In genomic region chr1:229064320-229064908, GRCh38 we compare ENCODE assay signal across 1 cellular context.
TF ChIP-seq lines count a peak whose summit lies in the region.

No MANE protein-coding gene starts in this region.

TF ChIP-seq in HepG2, 621 proteins besides CTCF, POLR2A, EP300 and RAD21 (continued from another document and continues in another):
- TF ChIP-seq ZNF142 (CRISPR knock-in tag; IDR thresholded peaks at IDR 0.05), result no peak
- TF ChIP-seq YEATS4 (CRISPR knock-in tag; IDR thresholded peaks at IDR 0.05; ENCODE audit: borderline replicate concordance), result no peak
- no peak for TF ChIP-seq ZNF574 (CRISPR knock-in tag; IDR thresholded peaks at IDR 0.05)
- TF ChIP-seq ZNF777 (CRISPR knock-in tag; IDR thresholded peaks at IDR 0.05), result no peak
- peak; percentile 98 for TF ChIP-seq NR2F6 (IDR thresholded peaks at IDR 0.05)
- peak; percentile 98 for TF ChIP-seq NR2F6 (CRISPR knock-in tag; IDR thresholded peaks at IDR 0.05)
- no peak for TF ChIP-seq MZF1 (CRISPR knock-in tag; IDR thresholded peaks at IDR 0.05; ENCODE audit: borderline replicate concordance)
- TF ChIP-seq ZSCAN25 (CRISPR knock-in tag; IDR thresholded peaks at IDR 0.05), result no peak
- no peak for TF ChIP-seq ZSCAN20 (CRISPR knock-in tag; IDR thresholded peaks at IDR 0.05; ENCODE audit: borderline replicate concordance)
- peak; percentile 78 for TF ChIP-seq SALL1 (CRISPR knock-in tag; IDR thresholded peaks at IDR 0.05)
- TF ChIP-seq TEAD3 (CRISPR knock-in tag; optimal IDR thresholded peaks at IDR 0.05; ENCODE audit: borderline replicate concordance), result peak; percentile 92
- TF ChIP-seq ZNF121 (CRISPR knock-in tag; IDR thresholded peaks at IDR 0.05), result no peak
- no peak for TF ChIP-seq SMARCE1 (IDR thresholded peaks at IDR 0.05; ENCODE audit: borderline replicate concordance)
- no peak for TF ChIP-seq MAF1 (CRISPR knock-in tag; IDR thresholded peaks at IDR 0.05; ENCODE audit: borderline replicate concordance)
- peak; percentile 81 for TF ChIP-seq ARID3A (IDR thresholded peaks at IDR 0.05; ENCODE audit: low read depth, low read length)
- TF ChIP-seq KAT2B (IDR thresholded peaks at IDR 0.05; ENCODE audit: borderline replicate concordance, low read depth, low read length), result no peak
- TF ChIP-seq ZBTB3 (CRISPR knock-in tag; IDR thresholded peaks at IDR 0.05; ENCODE audit: borderline replicate concordance, low read depth), result no peak
- no peak for TF ChIP-seq ZNF430 (CRISPR knock-in tag; IDR thresholded peaks at IDR 0.05)
- no peak; a peak in 1 of 4 replicates for TF ChIP-seq ATF4 (CRISPR knock-in tag; IDR thresholded peaks at IDR 0.05)
- TF ChIP-seq ELF1 (CRISPR knock-in tag; IDR thresholded peaks at IDR 0.05), result peak; percentile 8; the same call in 1 of the 2 replicates
- peak; percentile 86 for TF ChIP-seq RXRB (CRISPR knock-in tag; IDR thresholded peaks at IDR 0.05; ENCODE audit: borderline replicate concordance)
- TF ChIP-seq ZNF292 (CRISPR knock-in tag; IDR thresholded peaks at IDR 0.05; ENCODE audit: borderline replicate concordance, low read depth), result 0 out of 2 replicates have a peak, but pooled peaks have one; percentile 62
- TF ChIP-seq SP4 (CRISPR knock-in tag; IDR thresholded peaks at IDR 0.05), result no peak; the same call in 1 of the 2 replicates
- TF ChIP-seq CREB3 (CRISPR knock-in tag; IDR thresholded peaks at IDR 0.05), result no peak
- 0 out of 2 replicates have a peak, but pooled peaks have one; percentile 12 for TF ChIP-seq NCOA1 (CRISPR knock-in tag; IDR thresholded peaks at IDR 0.05)
- no peak for TF ChIP-seq ZSCAN31 (CRISPR knock-in tag; IDR thresholded peaks at IDR 0.05; ENCODE audit: low read depth)
- no peak for TF ChIP-seq ZFP62 (CRISPR knock-in tag; IDR thresholded peaks at IDR 0.05)
- no peak for TF ChIP-seq ZFP41 (CRISPR knock-in tag; IDR thresholded peaks at IDR 0.05; ENCODE audit: borderline replicate concordance)
- TF ChIP-seq ZNF256 (CRISPR knock-in tag; conservative IDR thresholded peaks at IDR 0.05), result no peak
- TF ChIP-seq ZNF784 (CRISPR knock-in tag; IDR thresholded peaks at IDR 0.05; ENCODE audit: borderline replicate concordance), result no peak
- no peak for TF ChIP-seq ZBTB8A (CRISPR knock-in tag; IDR thresholded peaks at IDR 0.05; ENCODE audit: borderline replicate concordance, low read depth)
- TF ChIP-seq RCOR2 (CRISPR knock-in tag; IDR thresholded peaks at IDR 0.05), result peak; percentile 95
- no peak for TF ChIP-seq ZNF670 (CRISPR knock-in tag; IDR thresholded peaks at IDR 0.05; ENCODE audit: borderline replicate concordance)
- no peak for TF ChIP-seq CBFB (CRISPR knock-in tag; IDR thresholded peaks at IDR 0.05)
- no peak for TF ChIP-seq ATF7 (IDR thresholded peaks at IDR 0.05)
- no peak for TF ChIP-seq ATF7 (CRISPR knock-in tag; IDR thresholded peaks at IDR 0.05)
- TF ChIP-seq KAT8 (CRISPR knock-in tag; IDR thresholded peaks at IDR 0.05), result peak; percentile 53; the same call in 1 of the 2 replicates
- TF ChIP-seq ASH2L (IDR thresholded peaks at IDR 0.05; ENCODE audit: insufficient read length, low read depth, low read length), result peak; percentile 38
- TF ChIP-seq TAF1 (CRISPR knock-in tag; IDR thresholded peaks at IDR 0.05), result no peak
- no peak for TF ChIP-seq ZNF775 (CRISPR knock-in tag; IDR thresholded peaks at IDR 0.05; ENCODE audit: borderline replicate concordance)
- no peak for TF ChIP-seq ZNF276 (CRISPR knock-in tag; IDR thresholded peaks at IDR 0.05; ENCODE audit: low read depth)
- no peak for TF ChIP-seq MYPOP (CRISPR knock-in tag; IDR thresholded peaks at IDR 0.05)
- TF ChIP-seq ZSCAN22 (CRISPR knock-in tag; IDR thresholded peaks at IDR 0.05), result no peak
- TF ChIP-seq ZNF782 (CRISPR knock-in tag; IDR thresholded peaks at IDR 0.05; ENCODE audit: borderline replicate concordance), result no peak
